Comparison of ENCODE assay signal across 28 cellular contexts in the genomic region with DNA sequence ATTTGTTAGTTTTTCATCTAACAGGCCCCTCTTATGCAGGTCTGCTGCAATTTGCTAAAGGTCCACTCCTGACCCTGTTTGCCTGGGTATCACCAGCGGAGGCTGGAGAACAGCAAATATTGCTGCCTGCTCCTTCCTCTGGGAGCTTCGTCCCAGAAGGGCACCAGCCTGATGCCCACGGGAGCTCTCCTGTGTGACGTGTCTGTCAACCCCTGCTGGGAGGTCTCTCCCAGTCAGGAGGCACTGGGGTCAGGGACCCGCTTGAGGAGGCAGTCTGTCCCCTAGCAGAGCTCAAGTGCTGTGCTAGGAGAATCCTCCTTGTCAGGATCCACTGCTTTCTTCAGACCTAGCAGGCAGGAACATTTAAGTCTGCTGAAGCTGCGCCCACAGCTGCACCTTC.
"Had no signal": no experiment of that assay in that cellular context is flagged by ENCODE, and none has a peak within 500 bp of the region (broad histone marks: within the 10 kb centered on the region; RNA-seq: fewer than 3 reads in every experiment).

No MANE protein-coding gene starts in this region.

- H3K27ac Mint-ChIP-seq: stimulated activated effector memory CD8-positive, alpha-beta T cell treated with anti-CD3 and anti-CD28 coated beads, Interleukin-12 subunit alpha, Interleukin-12 subunit beta, amount 100 ng/mL, for 72 hours; stimulated activated memory B cell treated with anti-CD40 and anti-IgM and Interleukin-4, amounts not matched to agents 10 μg/mL and 1 μg/mL and 100 μg/mL, for 72 hours; stimulated activated naive CD8-positive, alpha-beta T cell treated with anti-CD3 and anti-CD28 coated beads, Interleukin-15, amount 100 ng/mL, for 72 hours; stimulated activated naive CD8-positive, alpha-beta T cell treated with anti-CD3 and anti-CD28 coated beads, Interleukin-15, Interleukin-2, amounts not matched to agents 100 ng/mL and 50 ng/mL, for 24 hours; type B pancreatic cell had no signal

- H3K4me1 ChIP-seq: stomach, suprapubic skin, testis, tibial artery, tibial nerve, transverse colon, upper lobe of left lung, upper lobe of right lung, uterus, vagina had no signal

- H3K27me3 Mint-ChIP-seq: stimulated activated memory B cell treated with anti-CD40 and anti-IgM and Interleukin-4, amounts not matched to agents 10 μg/mL and 1 μg/mL and 100 μg/mL, for 72 hours; stimulated activated naive CD8-positive, alpha-beta T cell treated with anti-CD3 and anti-CD28 coated beads, Interleukin-15, amount 100 ng/mL, for 72 hours; stimulated activated naive CD8-positive, alpha-beta T cell treated with anti-CD3 and anti-CD28 coated beads, Interleukin-15, Interleukin-2, amounts not matched to agents 100 ng/mL and 50 ng/mL, for 24 hours; type B pancreatic cell had no signal

- H3K4me3 Mint-ChIP-seq: stimulated activated effector memory CD8-positive, alpha-beta T cell treated with anti-CD3 and anti-CD28 coated beads, Interleukin-12 subunit alpha, Interleukin-12 subunit beta, amount 100 ng/mL, for 72 hours; stimulated activated memory B cell treated with anti-CD40 and anti-IgM and Interleukin-4, amounts not matched to agents 10 μg/mL and 1 μg/mL and 100 μg/mL, for 72 hours; stimulated activated naive CD8-positive, alpha-beta T cell treated with anti-CD3 and anti-CD28 coated beads, Interleukin-15, amount 100 ng/mL, for 72 hours; stimulated activated naive CD8-positive, alpha-beta T cell treated with anti-CD3 and anti-CD28 coated beads, Interleukin-15, Interleukin-2, amounts not matched to agents 100 ng/mL and 50 ng/mL, for 24 hours; type B pancreatic cell had no signal

- H3K9me3 Mint-ChIP-seq: stimulated activated memory B cell treated with anti-CD40 and anti-IgM and Interleukin-4, amounts not matched to agents 10 μg/mL and 1 μg/mL and 100 μg/mL, for 72 hours; stimulated activated naive CD8-positive, alpha-beta T cell treated with anti-CD3 and anti-CD28 coated beads, Interleukin-15, Interleukin-2, amounts not matched to agents 100 ng/mL and 50 ng/mL, for 24 hours had no signal

- H3K27ac ChIP-seq: stomach, suprapubic skin, testis, thoracic aorta, thyroid gland, tibial artery, tibial nerve, transverse colon, upper lobe of left lung, upper lobe of right lung, uterus, vagina had no signal

- H3K4me3 ChIP-seq: stomach, suprapubic skin, testis, thoracic aorta, thyroid gland, tibial artery, tibial nerve, transverse colon, upper lobe of left lung, upper lobe of right lung, uterus, vagina had no signal

- H3K9me3 ChIP-seq: stomach, suprapubic skin, testis, thoracic aorta, thyroid gland, tibial artery, tibial nerve, transverse colon, upper lobe of left lung, upper lobe of right lung, uterus, vagina had no signal

- DNase-seq: stimulated activated CD4-positive, alpha-beta T cell treated with anti-CD3 and anti-CD28 coated beads, Interleukin-2, amount 100 ng/mL, for 48 hours; stimulated activated CD4-positive, alpha-beta T cell treated with anti-CD3 and anti-CD28 coated beads, Interleukin-4, amount 100 ng/mL, for 1 hour; stimulated activated CD4-positive, alpha-beta T cell treated with anti-CD3 and anti-CD28 coated beads, Interleukin-4, amount 100 ng/mL, for 24 hours; stimulated activated CD4-positive, alpha-beta T cell treated with anti-CD3 and anti-CD28 coated beads, Interleukin-4, amount 100 ng/mL, for 4 hours; stimulated activated CD8-positive, alpha-beta memory T cell treated with anti-CD3 and anti-CD28 coated beads, Interleukin-4, amount 100 ng/mL, for 48 hours; stimulated activated naive CD4-positive, alpha-beta T cell; stimulated activated naive CD4-positive, alpha-beta T cell treated with Interleukin-2 at 50 U/mL for 16 hours; stimulated activated naive CD8-positive, alpha-beta T cell treated with anti-CD3 and anti-CD28 coated beads, Interleukin-15, amount 100 ng/mL, for 72 hours; stimulated activated naive CD8-positive, alpha-beta T cell treated with anti-CD3 and anti-CD28 coated beads, Interleukin-15, Interleukin-2, amounts not matched to agents 100 U/mL and 50 U/mL, for 24 hours; stomach; substantia nigra; testis; tibial artery; transverse colon; trophoblast cell; upper lobe of left lung; upper lobe of right lung; uterus had no signal

- H3K36me3 Mint-ChIP-seq: stimulated activated effector memory CD8-positive, alpha-beta T cell treated with anti-CD3 and anti-CD28 coated beads, Interleukin-12 subunit alpha, Interleukin-12 subunit beta, amount 100 ng/mL, for 72 hours; stimulated activated memory B cell treated with anti-CD40 and anti-IgM and Interleukin-4, amounts not matched to agents 10 μg/mL and 1 μg/mL and 100 μg/mL, for 72 hours had no signal

- FAIRE-seq: urothelium cell line had no signal

- ATAC-seq: stimulated activated effector memory CD8-positive, alpha-beta T cell treated with anti-CD3 and anti-CD28 coated beads, Interleukin-12 subunit alpha, Interleukin-12 subunit beta, amount 100 ng/mL, for 72 hours; stimulated activated memory B cell treated with anti-CD40 and anti-IgM and Interleukin-4, amounts not matched to agents 10 μg/mL and 1 μg/mL and 100 μg/mL, for 72 hours; stimulated activated naive CD8-positive, alpha-beta T cell treated with anti-CD3 and anti-CD28 coated beads, Interleukin-15, amount 100 ng/mL, for 72 hours; stimulated activated naive CD8-positive, alpha-beta T cell treated with anti-CD3 and anti-CD28 coated beads, Interleukin-15, Interleukin-2, amounts not matched to agents 100 U/mL and 50 U/mL, for 24 hours; upper lobe of right lung had no signal

- H3K27me3 ChIP-seq: stomach, suprapubic skin, testis, thyroid gland, tibial artery, tibial nerve, transverse colon, upper lobe of left lung, upper lobe of right lung, uterus, vagina had no signal

- H3K4me1 Mint-ChIP-seq: stimulated activated naive CD8-positive, alpha-beta T cell treated with anti-CD3 and anti-CD28 coated beads, Interleukin-15, amount 100 ng/mL, for 72 hours had no signal

- H3K36me3 ChIP-seq: stomach, suprapubic skin, thoracic aorta, thyroid gland, tibial artery, tibial nerve, transverse colon, upper lobe of left lung, upper lobe of right lung, uterus, vagina had no signal
